In genomic region chr17:77374170-77374936, GRCh38 we compare ENCODE assay signal across 8 cellular contexts.
DNase-seq lines count a peak whose midpoint lies in the region; ATAC-seq, FAIRE-seq and TF ChIP-seq lines count a peak whose summit lies in the region.

No MANE protein-coding gene starts in this region.

- peak overlapping the region; percentile 80 for H3K4me3 ChIP-seq in MG63
- H3K4me3 ChIP-seq in HepG2 (replicated peaks in 1 of 3; ENCODE audit: insufficient read depth in 1 of 3, low read depth in 2 of 3, low read length in 3 of 3): peak overlapping the region; percentile 76 to 91 (median 88)
- no peak overlapping the region for H3K4me3 ChIP-seq in PC-3 (ENCODE audit: low read length)

- H2AFZ ChIP-seq in HepG2 (ENCODE audit: low read length) (no peak overlapping the region), PC-3 (ENCODE audit: low read length) (no peak overlapping the region)

- TF ChIP-seq CTCF in HepG2 (CRISPR knock-in tag; IDR thresholded peaks at IDR 0.05) (peak; percentile 85), PC-3 (conservative IDR thresholded peaks at IDR 0.05; ENCODE audit: low read depth, low read length) (no peak)

- TF ChIP-seq RAD21 in HepG2 (CRISPR knock-in tag; IDR thresholded peaks at IDR 0.05): peak; percentile 85

- ATAC-seq in HepG2 (peak; percentile 72), PC-3 (no peak), HG03469 (IDR thresholded peaks at IDR 0.05; ENCODE audit: unreplicated experiment) (no peak)

- CTCF ChIA-PET in HepG2 (lab: Yijun Ruan, JAX; ENCODE audit: low intra/inter-chr PET ratio, low total read pairs): interaction anchor here (2.1 kb wide), 1 partner anchor 43 kb away, joined by 6 read pairs; no protein-coding TSS in a partner anchor
- CTCF ChIA-PET in PC-3 (lab: Charles Lee): no interaction called here

- no peaks in the 10 kb centered on the region for H3F3A ChIP-seq in PC-3 (ENCODE audit: low read length, unreplicated experiment)

- H3K4me1 ChIP-seq in HepG2 (ENCODE audit: insufficient read depth, low read length) (peaks cover 82% of the 10 kb centered on the region), PC-3 (ENCODE audit: insufficient read depth, low read length) (no peaks in the 10 kb centered on the region)

- DNase-seq in DMS 273 (lab: John Stamatoyannopoulos, UW; ENCODE audit: unreplicated experiment) (peak; percentile 96), MG63 (peak; percentile 91), dermis microvascular lymphatic vessel endothelial cell (ENCODE audit: low read depth in 2 of 2) (peak; percentile 82 to 95), HepG2 (ENCODE audit: low spot score) (peak; percentile 95), PC-3 (no peak)
- DNase-seq in activated CD4-positive, alpha-beta T cell treated with anti-CD3 and anti-CD28 coated beads, Interleukin-2, amount 50 U/mL, for 4 hours: peak; percentile 60 to 63
- DNase-seq in stimulated activated CD4-positive, alpha-beta T cell treated with anti-CD3 and anti-CD28 coated beads, Interleukin-2, amount 100 ng/mL, for 4 hours (ENCODE audit: low read depth): peak; percentile 44

- BruUV-seq in HepG2 (replicated peaks; lab: Mats Ljungman, UMichigan) (TSS peak; percentile 94), PC-3 (replicated peaks; lab: Mats Ljungman, UMichigan) (no TSS peak)

- in situ Hi-C loops in HepG2 (cut with HindIII; ENCODE audit: extremely low pct_ligation_motif_present, low pct_unique_long_range_greater_than_20kb): loop anchor here (10.0 kb wide), 1 partner anchor 90 kb away; no protein-coding TSS in a partner anchor

- FAIRE-seq in HepG2 (lab: Jason Lieb, UNC): peak; percentile 97

- peaks cover 61% of the 10 kb centered on the region for H3K36me3 ChIP-seq in MG63
- peaks cover 2 to 9% of the 10 kb centered on the region in 2 experiments; a peak in 3 of 5 replicates for H3K36me3 ChIP-seq in HepG2 (replicated peaks in 1 of 2; ENCODE audit: control insufficient read depth in 1 of 2, insufficient read depth in 2 of 2, low read length in 2 of 2)
- no peaks in the 10 kb centered on the region; the same call in 1 of the 2 replicates for H3K36me3 ChIP-seq in PC-3 (ENCODE audit: low read depth, low read length)

- 11% methylated on average over 12 of the region's 34 CpGs for WGBS in HepG2 (ENCODE audit: low lambda C conversion rate)

- H3K4me2 ChIP-seq in HepG2 (ENCODE audit: low read depth, low read length) (peak overlapping the region; percentile 93), PC-3 (ENCODE audit: low read length) (no peak overlapping the region)

- no peaks in the 10 kb centered on the region for H3K9me3 ChIP-seq in MG63
- H3K9me3 ChIP-seq in HepG2 (ENCODE audit: low read length): no peaks in the 10 kb centered on the region
- H3K9me3 ChIP-seq in PC-3 (ENCODE audit: low read length): no peaks in the 10 kb centered on the region

- H3K79me2 ChIP-seq in HepG2 (ENCODE audit: insufficient read depth, low read length) (peaks cover 92% of the 10 kb centered on the region), PC-3 (ENCODE audit: low read length) (peaks cover 95% of the 10 kb centered on the region)

- H4K20me1 ChIP-seq in HepG2 (ENCODE audit: insufficient read depth, low read length): peaks cover 90% of the 10 kb centered on the region
- H4K20me1 ChIP-seq in PC-3 (ENCODE audit: low read length): peaks cover 72% of the 10 kb centered on the region

- H3K9ac ChIP-seq in HepG2 (ENCODE audit: insufficient read depth, low read depth, low read length) (peak overlapping the region; percentile 86), PC-3 (ENCODE audit: low read length) (no peak overlapping the region)

- intact Hi-C loops in HepG2 (cut with micrococcal nuclease; ENCODE audit: unreplicated experiment) (loop anchor here (1.0 to 5.0 kb wide), 4 partner anchors 18 to 87 kb away; no protein-coding TSS in a partner anchor), PC-3 (cut with micrococcal nuclease) (no loop called here)

- H3K27me3 ChIP-seq in MG63: no peaks in the 10 kb centered on the region
- H3K27me3 ChIP-seq in HepG2 (ENCODE audit: control insufficient read depth in 1 of 2, insufficient read depth in 2 of 2, low read length in 2 of 2): no peaks in the 10 kb centered on the region
- no peaks in the 10 kb centered on the region for H3K27me3 ChIP-seq in PC-3 (ENCODE audit: low read length)

- peak overlapping the region; percentile 69 for H3K27ac ChIP-seq in HepG2 (ENCODE audit: extremely low read length, insufficient read depth, low read length)
- H3K27ac ChIP-seq in PC-3 (ENCODE audit: low read length): no peak overlapping the region

- POLR2A ChIA-PET in HepG2 (lab: Yijun Ruan, JAX): interaction anchor here (0.6 to 3.9 kb wide), 20 partner anchors 9 to 584 kb away, joined by 3 to 88 read pairs (median 4); partner anchors contain the start of gene TNRC6C
- POLR2A ChIA-PET in PC-3 (lab: Charles Lee; ENCODE audit: unreplicated experiment): no interaction called here

- TF ChIP-seq POLR2A in HepG2 (IDR thresholded peaks at IDR 0.05; ENCODE audit: insufficient read depth in 1 of 2, low read depth in 2 of 2, low read length in 2 of 2): peak; percentile 68 to 79

- H3K9me2 ChIP-seq in PC-3 (replicated peaks; ENCODE audit: low read length): no peaks in the 10 kb centered on the region

- TF ChIP-seq EP300 in HepG2 (IDR thresholded peaks at IDR 0.05; ENCODE audit: low read depth in 2 of 2, low read length in 2 of 2) (no peak; a peak in 1 of 4 replicates), HepG2 (CRISPR knock-in tag; IDR thresholded peaks at IDR 0.05; ENCODE audit: borderline replicate concordance) (0 out of 2 replicates have a peak, but pooled peaks have one; percentile 48)

TF ChIP-seq in HepG2, 621 proteins besides CTCF, POLR2A, EP300 and RAD21 (continues in another document):
- TF ChIP-seq ZNF772 (CRISPR knock-in tag; IDR thresholded peaks at IDR 0.05) (peak; percentile 9; the same call in 1 of the 2 replicates), E2F1 (CRISPR knock-in tag; IDR thresholded peaks at IDR 0.05) (peak; percentile 63; the same call in 1 of the 2 replicates), WIZ (CRISPR knock-in tag; IDR thresholded peaks at IDR 0.05) (no peak), FOXK1 (CRISPR knock-in tag; IDR thresholded peaks at IDR 0.05; ENCODE audit: borderline replicate concordance, low read depth) (0 out of 2 replicates have a peak, but pooled peaks have one; percentile 42), BCL6 (CRISPR knock-in tag; IDR thresholded peaks at IDR 0.05) (peak; percentile 68; the same call in 1 of the 2 replicates), ZNF30 (CRISPR knock-in tag; IDR thresholded peaks at IDR 0.05) (no peak), ZNF350 (CRISPR knock-in tag; IDR thresholded peaks at IDR 0.05; ENCODE audit: borderline replicate concordance, low read depth) (peak; percentile 90; the same call in 1 of the 2 replicates), MEF2D (CRISPR knock-in tag; IDR thresholded peaks at IDR 0.05) (peak; percentile 57; the same call in 1 of the 2 replicates), EHMT2 (IDR thresholded peaks at IDR 0.05; ENCODE audit: borderline replicate concordance, low read depth, low read length) (no peak), PHF21A (CRISPR knock-in tag; IDR thresholded peaks at IDR 0.05) (peak; percentile 95), SMAD1 (CRISPR knock-in tag; IDR thresholded peaks at IDR 0.05; ENCODE audit: borderline replicate concordance, low read depth) (peak; percentile 86; the same call in 1 of the 2 replicates), ZNF563 (CRISPR knock-in tag; IDR thresholded peaks at IDR 0.05) (no peak; the same call in 1 of the 2 replicates), NR3C1 (CRISPR knock-in tag; IDR thresholded peaks at IDR 0.05) (no peak), PHF20 (CRISPR knock-in tag; IDR thresholded peaks at IDR 0.05) (0 out of 2 replicates have a peak, but pooled peaks have one; percentile 15), ZNF761 (CRISPR knock-in tag; conservative IDR thresholded peaks at IDR 0.05) (peak; percentile 70; the same call in 1 of the 2 replicates), ZNF264 (CRISPR knock-in tag; IDR thresholded peaks at IDR 0.05) (peak; percentile 50)
